ENCODE assay signal across 9 cellular contexts in genomic region chr4:185472063-185472542, GRCh38. TPM values are rescaled to one million over a fixed set of nuclear protein-coding genes. Genes with fewer than 3 reads are reported as not detected.
DNase-seq lines count a peak whose midpoint lies in the region; FAIRE-seq and TF ChIP-seq lines count a peak whose summit lies in the region.
"Had no signal": no experiment of that assay in that cellular context is flagged by ENCODE, and none has a peak within 500 bp of the region (broad histone marks: within the 10 kb centered on the region; RNA-seq: fewer than 3 reads in every experiment).

No MANE protein-coding gene starts in this region.

- H3K9me3 Mint-ChIP-seq in endothelial cell (ENCODE audit: unreplicated experiment) (no peaks in the 10 kb centered on the region), progenitor cell of endocrine pancreas (ENCODE audit: low read depth) (peaks cover 3% of the 10 kb centered on the region)

- TF ChIP-seq POLR2A in GM12891 (IDR thresholded peaks at IDR 0.05; ENCODE audit: low read depth, low read length): no peak

- H3K4me3 Mint-ChIP-seq in endothelial cell (ENCODE audit: unreplicated experiment): peak overlapping the region; percentile 97
- peak overlapping the region; percentile 69 for H3K4me3 Mint-ChIP-seq in progenitor cell of endocrine pancreas (ENCODE audit: low read depth)

- H3K27ac Mint-ChIP-seq in endothelial cell (ENCODE audit: unreplicated experiment) (peak overlapping the region; percentile 81), progenitor cell of endocrine pancreas (no peak overlapping the region)

- DNase-seq in GM12891 (ENCODE audit: insufficient read length, low spot score) (peak; percentile 12), LNCaP clone FGC (ENCODE audit: low read depth) (no peak), endothelial cell (ENCODE audit: low spot score) (no peak), progenitor cell of endocrine pancreas (ENCODE audit: low spot score, unreplicated experiment) (no peak), AML-193 (lab: John Stamatoyannopoulos, UW) (no peak), D341Med (ENCODE audit: low spot score) (no peak), GM19238 (ENCODE audit: insufficient read length, low spot score) (no peak), caudate nucleus (lab: John Stamatoyannopoulos, UW) (no peak)

- H3K27me3 Mint-ChIP-seq in endothelial cell (ENCODE audit: unreplicated experiment) (peaks cover 5% of the 10 kb centered on the region), progenitor cell of endocrine pancreas (peaks cover 45% of the 10 kb centered on the region)

- no peak for TF ChIP-seq CTCF in LNCaP clone FGC (IDR thresholded peaks at IDR 0.05; ENCODE audit: control insufficient read depth, extremely low read depth, insufficient read depth)
- TF ChIP-seq CTCF in endothelial cell (IDR thresholded peaks at IDR 0.05; ENCODE audit: unreplicated experiment): no peak
- TF ChIP-seq CTCF in progenitor cell of endocrine pancreas (IDR thresholded peaks at IDR 0.05; ENCODE audit: unreplicated experiment): no peak

- no peaks in the 10 kb centered on the region for H3K36me3 Mint-ChIP-seq in endothelial cell (ENCODE audit: low read depth, unreplicated experiment)
- H3K36me3 Mint-ChIP-seq in progenitor cell of endocrine pancreas (ENCODE audit: insufficient read depth): no peaks in the 10 kb centered on the region

- FAIRE-seq in GM12891 (lab: Jason Lieb, UNC): peak; percentile 41

- H3K4me3 ChIP-seq in LNCaP clone FGC (ENCODE audit: low read depth, low read length): peak overlapping the region; percentile 63

- H3K27ac ChIP-seq in caudate nucleus (ENCODE audit: low read depth, low read length): no peak overlapping the region
- H3K27ac ChIP-seq: RWPE1 had no signal

- H3K4me1 Mint-ChIP-seq in endothelial cell (ENCODE audit: unreplicated experiment) (peaks cover 2% of the 10 kb centered on the region), progenitor cell of endocrine pancreas (ENCODE audit: low read depth) (peaks cover 12% of the 10 kb centered on the region)

TF ChIP-seq in GM12891, 5 proteins besides CTCF, POLR2A, EP300 and RAD21:
- TF ChIP-seq PAX5 (IDR thresholded peaks at IDR 0.05; ENCODE audit: insufficient read depth, low read length, severe bottlenecking): no peak
- TF ChIP-seq SPI1 (IDR thresholded peaks at IDR 0.05; ENCODE audit: low read depth, low read length): no peak
- TF ChIP-seq POU2F2 (IDR thresholded peaks at IDR 0.05; ENCODE audit: low read depth, low read length): no peak
- TF ChIP-seq POLR2AphosphoS5 (IDR thresholded peaks at IDR 0.05; ENCODE audit: low read depth, low read length): no peak
- no peak for TF ChIP-seq TAF1 (IDR thresholded peaks at IDR 0.05; ENCODE audit: low read depth, low read length)

RNA-seq across cellular contexts. Expression of gene CCDC110, which starts 0.6 kb away (rescaled TPM):
- polyA plus RNA-seq in GM12891 (2012; ENCODE audit: low read depth, missing spikeins): 1.4 TPM
- 0.67 TPM for total RNA-seq in endothelial cell (ENCODE audit: unreplicated experiment)
- total RNA-seq in progenitor cell of endocrine pancreas: 2.0 and 3.1 TPM in 2 replicates

RNA-seq across cellular contexts. Expression of gene UFSP2, which starts 46.3 kb away (rescaled TPM):
- polyA plus RNA-seq in GM12891 (2012; ENCODE audit: low read depth, missing spikeins): 21.2 TPM
- 27.4 TPM for total RNA-seq in endothelial cell (ENCODE audit: unreplicated experiment)
- total RNA-seq in progenitor cell of endocrine pancreas: 30.9 and 32.3 TPM in 2 replicates
